ENCODE assay signal across 10 cellular contexts in genomic region chr2:235577404-235578330, GRCh38.
A peak's percentile ranks its signal among the peaks of the same experiment; 100 is the strongest.
DNase-seq lines count a peak whose midpoint lies in the region; TF ChIP-seq lines count a peak whose summit lies in the region.
"Had no signal": no experiment of that assay in that cellular context is flagged by ENCODE, and none has a peak within 500 bp of the region (broad histone marks: within the 10 kb centered on the region; RNA-seq: fewer than 3 reads in every experiment).

No MANE protein-coding gene starts in this region.

- no peaks in the 10 kb centered on the region; the same call in 1 of the 2 replicates for H3K36me3 ChIP-seq in SJCRH30
- H3K36me3 ChIP-seq in esophagus muscularis mucosa = no peaks in the 10 kb centered on the region

- H3K27ac ChIP-seq in SJCRH30 = peak overlapping the region; percentile 8; the same call in 1 of the 2 replicates
- H3K27ac ChIP-seq in esophagus muscularis mucosa (replicated peaks in 1 of 4) = peak overlapping the region in 1 of 4 donors; percentile 23
- H3K27ac ChIP-seq: KMS-11 had no signal

- no peak for TF ChIP-seq CTCF in esophagus muscularis mucosa (IDR thresholded peaks at IDR 0.05)

- H3K4me1 ChIP-seq in SJCRH30 (peaks cover 10% of the 10 kb centered on the region; the same call in 1 of the 2 replicates), esophagus muscularis mucosa (peaks cover 10 to 26% (median 17%) of the 10 kb centered on the region in 4 donors)

- peak overlapping the region; percentile 34 for H3K4me3 ChIP-seq in SJCRH30
- H3K4me3 ChIP-seq in esophagus muscularis mucosa = peak overlapping the region in 1 of 4 donors; percentile 21

- DNase-seq in Ammon's horn (ENCODE audit: low spot score) = peak; percentile 93
- peak; percentile 75 to 85 for DNase-seq in SJCRH30
- peak; percentile 48 to 90 (median 80) for DNase-seq in head of caudate nucleus
- peak; percentile 62 for DNase-seq in occipital lobe (lab: John Stamatoyannopoulos, UW)
- no peak for DNase-seq in activated T-cell treated with anti-CD3 and anti-CD28 coated beads for 4 hours
- DNase-seq in SW 1271 (lab: John Stamatoyannopoulos, UW) = no peak
- DNase-seq in esophagus muscularis mucosa (ENCODE audit: extremely low spot score) = no peak
- DNase-seq in NCI-H1694 treated with DMSO at 0.1 percent for 48 hours (lab: John Stamatoyannopoulos, UW) = no peak
- DNase-seq: naive thymus-derived CD4-positive, alpha-beta T cell had no signal

- H3K27me3 ChIP-seq in SJCRH30 (no peaks in the 10 kb centered on the region), esophagus muscularis mucosa (no peaks in the 10 kb centered on the region)

- intact Hi-C loops in head of caudate nucleus (cut with DNase I) = no loop called here
- intact Hi-C loops in esophagus muscularis mucosa (cut with DNase I) = no loop called here

- TF ChIP-seq POLR2A in esophagus muscularis mucosa (IDR thresholded peaks at IDR 0.05; ENCODE audit: low read depth) = no peak

- H3K9me3 ChIP-seq in SJCRH30 (replicated peaks) = no peaks in the 10 kb centered on the region
- no peaks in the 10 kb centered on the region for H3K9me3 ChIP-seq in esophagus muscularis mucosa

- WGBS in esophagus muscularis mucosa = 82% methylated on average over 27 of the region's 28 CpGs

- no peak for TF ChIP-seq EP300 in esophagus muscularis mucosa (IDR thresholded peaks at IDR 0.05)

Comparison
In these comparisons a context has a peak if more than half of its experiments do, and no peak if none do; other contexts are left out.
1. DNase-seq: peak in Ammon's horn (single experiment), SJCRH30 (2 of 2), head of caudate nucleus (42 of 42) and occipital lobe (single experiment); none in activated T-cell treated with anti-CD3 and anti-CD28 coated beads for 4 hours (single experiment), SW 1271 (0 of 2), esophagus muscularis mucosa (single experiment) and NCI-H1694 treated with DMSO at 0.1 percent for 48 hours (single experiment).